Comparison of ENCODE assay signal across 8 cellular contexts in the genomic region with DNA sequence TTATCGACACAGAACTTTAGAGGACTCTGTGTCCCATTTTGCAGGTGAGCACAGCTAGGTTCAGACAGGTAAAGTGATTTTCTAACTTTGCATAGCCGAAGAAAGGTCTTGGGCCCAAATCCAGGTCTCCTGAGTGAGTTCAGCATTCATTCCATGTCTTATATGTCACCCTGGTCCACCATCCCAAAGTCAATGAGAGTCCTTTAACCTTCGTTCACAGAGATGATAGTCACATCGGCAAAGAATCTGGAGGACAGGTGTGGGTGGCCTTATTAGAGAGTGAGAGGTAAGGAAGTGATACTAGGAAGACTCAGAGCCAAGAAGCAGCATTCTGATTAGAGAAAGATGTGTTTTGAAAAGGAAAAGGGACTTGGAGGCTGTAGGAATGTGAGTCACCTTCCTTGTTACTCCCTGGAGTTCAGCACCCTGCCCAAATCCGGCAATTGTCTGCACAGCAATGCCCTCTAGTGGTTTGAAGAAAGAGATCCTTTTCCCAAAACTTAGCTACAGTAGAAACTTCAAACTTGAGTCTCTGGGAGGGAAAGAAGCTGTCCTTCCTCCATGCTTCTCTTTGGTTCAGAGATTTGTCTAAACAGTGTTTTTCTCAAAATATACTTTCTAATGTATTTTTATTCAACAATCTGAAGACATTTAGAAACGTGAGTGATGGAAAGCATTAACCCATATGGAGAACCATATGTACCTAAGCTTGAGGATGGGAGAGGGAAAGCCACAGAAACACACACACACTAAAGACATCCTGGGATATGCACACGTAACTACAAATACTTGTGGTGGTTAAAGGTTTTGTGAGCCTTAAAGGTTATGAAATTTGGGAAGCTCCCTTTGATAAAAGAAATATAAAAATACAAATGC.
A peak's percentile ranks its signal among the peaks of the same experiment; 100 is the strongest.
DNase-seq lines count a peak whose midpoint lies in the region; ATAC-seq and TF ChIP-seq lines count a peak whose summit lies in the region.

No MANE protein-coding gene starts in this region.

- no peaks in the 10 kb centered on the region for H3K27me3 ChIP-seq in breast epithelium
- no peaks in the 10 kb centered on the region for H3K27me3 ChIP-seq in lung (ENCODE audit: control insufficient read depth, insufficient read depth)

- H3K4me1 ChIP-seq in breast epithelium = no peaks in the 10 kb centered on the region
- no peaks in the 10 kb centered on the region for H3K4me1 ChIP-seq in lung (ENCODE audit: control insufficient read depth in 2 of 2, insufficient read depth in 2 of 2, low read length in 2 of 2)

- ATAC-seq in lung (ENCODE audit: insufficient read depth, low FRiP score) (no peak), GM19351 (IDR thresholded peaks at IDR 0.05; ENCODE audit: unreplicated experiment) (no peak)
- no peak for ATAC-seq in activated CD4-positive, CD25-positive, alpha-beta regulatory T cell treated with anti-CD3 and anti-CD28 coated beads, Interleukin-2, amount 50 U/mL, for 24 hours

- DNase-seq in ELR (ENCODE audit: low read depth) (peak; percentile 29), breast epithelium (ENCODE audit: low spot score in 2 of 2) (no peak), lung (ENCODE audit: low spot score) (peak; percentile 33), T1000 (lab: John Stamatoyannopoulos, UW) (no peak), NCI-H2196 (lab: John Stamatoyannopoulos, UW; ENCODE audit: unreplicated experiment) (no peak)

- H3K27ac ChIP-seq in breast epithelium = no peak overlapping the region
- H3K27ac ChIP-seq in lung (ENCODE audit: low read depth in 1 of 2, low read length in 1 of 2) = no peak overlapping the region

- TF ChIP-seq CTCF in LNCAP (IDR thresholded peaks at IDR 0.05) = peak; percentile 69
- peak in 2 of 3 donors; percentile 51 to 53 for TF ChIP-seq CTCF in breast epithelium (IDR thresholded peaks at IDR 0.05)
- TF ChIP-seq CTCF in lung (IDR thresholded peaks at IDR 0.05; ENCODE audit: control extremely low read depth, extremely low read depth) = no peak

- intact Hi-C loops in breast epithelium (cut with DNase I; ENCODE audit: low total_unique reads) = no loop called here

- H3K9me3 ChIP-seq in breast epithelium (no peaks in the 10 kb centered on the region), lung (ENCODE audit: control insufficient read depth in 2 of 2, insufficient read depth in 1 of 2, low read length in 1 of 2) (no peaks in the 10 kb centered on the region)

- 44 to 49% methylated on average over 7 of the region's 7 CpGs for WGBS in lung, 2 donors

- H3K4me3 ChIP-seq in breast epithelium (no peak overlapping the region), lung (no peak overlapping the region)

- no peak for TF ChIP-seq POLR2A in breast epithelium (IDR thresholded peaks at IDR 0.05)

- H3K36me3 ChIP-seq in breast epithelium (no peaks in the 10 kb centered on the region), lung (ENCODE audit: control insufficient read depth in 2 of 2, insufficient read depth in 2 of 2, low read length in 2 of 2) (no peaks in the 10 kb centered on the region)

Comparison
In these comparisons a context has a peak if more than half of its experiments do, and no peak if none do; other contexts are left out.
1. DNase-seq: peak in ELR (single experiment) and lung (single experiment); none in breast epithelium (0 of 2), T1000 (single experiment) and NCI-H2196 (single experiment).